15 cellular contexts compared by ENCODE assay signal in the genomic region with DNA sequence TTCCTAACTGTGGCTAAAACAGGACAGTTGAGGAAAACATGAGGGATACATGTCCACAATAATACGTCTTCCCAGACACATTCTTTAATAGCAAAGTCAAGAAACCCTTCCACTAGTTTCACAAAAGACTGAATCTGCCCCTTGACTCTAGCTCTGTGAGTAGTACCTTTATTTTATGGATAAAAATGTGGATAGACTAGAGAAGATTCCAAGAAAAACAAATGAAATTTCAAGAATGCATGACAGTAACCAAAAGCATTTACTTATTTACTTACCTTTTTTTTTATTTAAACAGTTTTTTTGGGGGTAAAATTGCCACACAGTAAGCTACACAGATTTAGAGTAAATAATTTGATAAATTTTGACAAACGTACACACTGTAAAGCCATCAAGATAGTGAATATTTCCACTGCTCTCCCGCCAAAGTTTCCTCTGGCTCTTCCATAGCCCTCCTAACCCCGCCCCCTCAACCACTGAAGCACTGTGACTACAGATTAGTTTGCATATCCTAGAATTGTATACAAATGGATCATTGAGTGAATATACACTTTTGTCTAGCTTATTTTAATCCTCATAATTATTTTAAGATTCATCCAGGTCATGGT.
"Had no signal": no experiment of that assay in that cellular context is flagged by ENCODE, and none has a peak within 500 bp of the region (broad histone marks: within the 10 kb centered on the region; RNA-seq: fewer than 3 reads in every experiment).

No MANE protein-coding gene starts in this region.

- H3K27ac ChIP-seq: esophagus squamous epithelium, gastrocnemius medialis, heart right ventricle, pancreas had no signal

- H3K27me3 ChIP-seq: gastrocnemius medialis, pancreas had no signal

- H3K9me3 ChIP-seq: esophagus squamous epithelium, gastrocnemius medialis, pancreas had no signal

- DNase-seq: activated CD4-positive, alpha-beta T cell treated with anti-CD3 and anti-CD28 coated beads, Interleukin-2, amount 50 U/mL, for 4 hours; activated effector memory CD4-positive, alpha-beta T cell treated with Interleukin-2 at 50 U/mL for 16 hours; activated T-cell treated with anti-CD3 and anti-CD28 coated beads, Interleukin-2, amount 50 U/mL, for 1 hour; amygdala; esophagus squamous epithelium; gastrocnemius medialis; heart right ventricle; islet precursor cell; nephron progenitor cell; pancreas; stimulated activated CD4-positive, alpha-beta T cell treated with anti-CD3 and anti-CD28 coated beads, Interleukin-4, amount 100 ng/mL, for 24 hours; stimulated activated naive CD8-positive, alpha-beta T cell treated with anti-CD3 and anti-CD28 coated beads, Interleukin-15, amount 100 ng/mL, for 72 hours had no signal

- H3K4me1 ChIP-seq: esophagus squamous epithelium, heart right ventricle, pancreas had no signal

- ATAC-seq: activated CD4-positive, CD25-positive, alpha-beta regulatory T cell treated with anti-CD3 and anti-CD28 coated beads, Interleukin-2, amount 50 U/mL, for 24 hours; activated naive CD4-positive, alpha-beta T cell treated with anti-CD3 and anti-CD28 coated beads, Interleukin-2, amount 50 U/mL, for 72 hours; gastrocnemius medialis; left lobe of liver; pancreas; stimulated activated naive CD8-positive, alpha-beta T cell treated with anti-CD3 and anti-CD28 coated beads, Interleukin-15, amount 100 ng/mL, for 72 hours had no signal

- H3K4me3 ChIP-seq: esophagus squamous epithelium, gastrocnemius medialis, heart right ventricle, pancreas had no signal

- H3K36me3 ChIP-seq: esophagus squamous epithelium, gastrocnemius medialis, heart right ventricle, pancreas had no signal
